23 cellular contexts compared by ENCODE assay signal in the genomic region with DNA sequence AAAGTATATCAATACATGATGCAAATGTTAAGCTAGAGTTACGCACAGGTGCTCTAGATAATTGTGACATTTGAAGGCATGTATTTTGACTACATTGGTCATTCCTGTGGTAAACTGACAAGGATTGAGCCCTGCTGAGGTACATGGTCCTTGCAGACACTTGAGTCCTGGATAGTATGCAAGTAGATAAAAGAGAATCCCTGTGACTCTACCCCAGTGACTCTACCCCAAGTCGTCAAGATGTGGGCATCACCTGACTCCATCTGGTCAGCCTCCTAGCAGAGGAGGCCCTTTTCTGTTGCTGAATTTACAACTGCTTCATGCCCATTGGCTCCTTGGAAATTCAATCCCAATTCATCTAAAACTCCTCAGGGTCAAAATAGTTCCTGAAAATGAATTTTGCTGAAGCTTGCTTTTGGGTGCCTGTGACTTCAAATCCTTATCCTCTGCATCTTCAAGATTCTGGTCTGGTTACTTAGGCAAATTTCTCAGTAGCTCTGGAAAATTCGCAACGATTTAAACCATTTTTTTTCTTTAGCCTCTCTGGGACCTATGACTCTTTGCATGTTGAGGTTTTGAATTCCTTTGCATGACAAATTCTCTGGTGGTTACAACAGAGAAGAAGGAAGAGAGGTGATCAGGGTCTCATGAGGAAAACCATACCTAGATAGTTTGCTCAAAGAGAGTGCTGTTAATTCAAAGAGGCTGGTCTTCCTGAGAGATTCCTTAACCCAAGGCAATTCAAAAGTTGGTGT.
A peak's percentile ranks its signal among the peaks of the same experiment; 100 is the strongest.
DNase-seq lines count a peak whose midpoint lies in the region; ATAC-seq and TF ChIP-seq lines count a peak whose summit lies in the region.
"Had no signal": no experiment of that assay in that cellular context is flagged by ENCODE, and none has a peak within 500 bp of the region (broad histone marks: within the 10 kb centered on the region; RNA-seq: fewer than 3 reads in every experiment).

No MANE protein-coding gene starts in this region.

- peaks cover 28% of the 10 kb centered on the region for H3K4me1 Mint-ChIP-seq in activated naive CD8-positive, alpha-beta T cell treated with anti-CD3 and anti-CD28 coated beads, Interleukin-2, amount 50 U/mL, for 24 hours
- peaks cover 24% of the 10 kb centered on the region for H3K4me1 Mint-ChIP-seq in mesothelial cell of epicardium

- peaks cover 12% of the 10 kb centered on the region for H3K9me3 Mint-ChIP-seq in activated naive CD8-positive, alpha-beta T cell treated with anti-CD3 and anti-CD28 coated beads, Interleukin-2, amount 50 U/mL, for 24 hours
- H3K9me3 Mint-ChIP-seq in mesothelial cell of epicardium, result peaks cover 11% of the 10 kb centered on the region

- no peaks in the 10 kb centered on the region for H3K27me3 Mint-ChIP-seq in activated naive CD8-positive, alpha-beta T cell treated with anti-CD3 and anti-CD28 coated beads, Interleukin-2, amount 50 U/mL, for 24 hours
- H3K27me3 Mint-ChIP-seq in mesothelial cell of epicardium (ENCODE audit: low read depth), result no peaks in the 10 kb centered on the region
- H3K27me3 Mint-ChIP-seq: CD4-positive, CD25-positive, alpha-beta regulatory T cell had no signal

- peak overlapping the region; percentile 7 for H3K27ac Mint-ChIP-seq in activated naive CD8-positive, alpha-beta T cell treated with anti-CD3 and anti-CD28 coated beads, Interleukin-2, amount 50 U/mL, for 24 hours
- H3K27ac Mint-ChIP-seq in mesothelial cell of epicardium, result peak overlapping the region; percentile 21
- H3K27ac Mint-ChIP-seq: CD4-positive, CD25-positive, alpha-beta regulatory T cell; IgD-negative memory B cell had no signal

- WGBS in aorta, 2 donors, result 73 to 79% methylated on average over 4 of the region's 4 CpGs

- CTCF ChIA-PET in HEK293T (lab: Yijun Ruan, JAX), result no interaction called here

- intact Hi-C loops in aorta (cut with DNase I), result no loop called here

- no peaks in the 10 kb centered on the region for H3K36me3 ChIP-seq in aorta (ENCODE audit: control insufficient read depth in 1 of 2, insufficient read depth in 2 of 2, low read length in 1 of 2)
- H3K36me3 ChIP-seq: BE2C had no signal

- DNase-seq in AG20443 (ENCODE audit: low spot score) (peak; percentile 51), GM04504 (ENCODE audit: low read depth) (peak; percentile 32), mesothelial cell of epicardium (ENCODE audit: low spot score in 2 of 2, unreplicated experiment in 2 of 2) (no peak), globus pallidus (ENCODE audit: low spot score) (no peak), HEK293T (ENCODE audit: extremely low spot score) (no peak), aorta (no peak)
- DNase-seq in activated naive CD8-positive, alpha-beta T cell treated with anti-CD3 and anti-CD28 coated beads, Interleukin-2, amount 50 U/mL, for 24 hours, result no peak
- DNase-seq in activated CD4-positive, alpha-beta T cell treated with anti-CD3 and anti-CD28 coated beads, Interleukin-2, amount 50 U/mL, for 4 hours, result no peak
- DNase-seq: ACHN; BE2C; CD4-positive, CD25-positive, alpha-beta regulatory T cell; DMS 273 treated with DMSO at 0.1 percent for 48 hours; DND-41; NCI-H1417; NCI-H1694 treated with DMSO at 0.1 percent for 48 hours; NCI-H2107; NCI-H748 treated with DMSO at 0.1 percent for 48 hours; PC-9; RPMI8226; SHP77 treated with DMSO at 0.1 percent for 48 hours; SK-N-SH had no signal

- no peaks in the 10 kb centered on the region for H3K9me3 ChIP-seq in aorta (ENCODE audit: control insufficient read depth, low read length)
- H3K9me3 ChIP-seq: BE2C, SK-N-SH had no signal

- H3K36me3 Mint-ChIP-seq in activated naive CD8-positive, alpha-beta T cell treated with anti-CD3 and anti-CD28 coated beads, Interleukin-2, amount 50 U/mL, for 24 hours (ENCODE audit: low read depth), result peaks cover 9% of the 10 kb centered on the region
- H3K36me3 Mint-ChIP-seq in mesothelial cell of epicardium, result peaks cover 3% of the 10 kb centered on the region
- H3K36me3 Mint-ChIP-seq: IgD-negative memory B cell had no signal

- H3K27me3 ChIP-seq in aorta (ENCODE audit: control insufficient read depth in 1 of 2, insufficient read depth in 2 of 2, low read length in 1 of 2), result no peaks in the 10 kb centered on the region
- H3K27me3 ChIP-seq: BE2C had no signal

- POLR2A ChIA-PET in HEK293T (lab: Yijun Ruan, JAX), result no interaction called here

- no peak for ATAC-seq in activated naive CD8-positive, alpha-beta T cell treated with anti-CD3 and anti-CD28 coated beads, Interleukin-2, amount 50 U/mL, for 24 hours
- no peak for ATAC-seq in aorta (ENCODE audit: low FRiP score)
- ATAC-seq: HCT116 had no signal

- no peak overlapping the region for H3K4me3 ChIP-seq in aorta (ENCODE audit: low read length in 2 of 2)
- H3K4me3 ChIP-seq: PC-9 had no signal

- H3K4me3 Mint-ChIP-seq in activated naive CD8-positive, alpha-beta T cell treated with anti-CD3 and anti-CD28 coated beads, Interleukin-2, amount 50 U/mL, for 24 hours, result no peak overlapping the region
- no peak overlapping the region for H3K4me3 Mint-ChIP-seq in mesothelial cell of epicardium
- H3K4me3 Mint-ChIP-seq: CD4-positive, CD25-positive, alpha-beta regulatory T cell; IgD-negative memory B cell had no signal

- H3K27ac ChIP-seq in aorta (ENCODE audit: low read depth in 1 of 2, low read length in 2 of 2), result no peak overlapping the region
- H3K27ac ChIP-seq: PC-9 had no signal

- peaks cover 3 to 10% of the 10 kb centered on the region in 2 donors for H3K4me1 ChIP-seq in aorta (ENCODE audit: control insufficient read depth in 1 of 2, insufficient read depth in 2 of 2, low read length in 2 of 2)
- H3K4me1 ChIP-seq: BE2C had no signal

- no peak for TF ChIP-seq CTCF in mesothelial cell of epicardium (IDR thresholded peaks at IDR 0.05; ENCODE audit: unreplicated experiment)

TF ChIP-seq in HEK293T, 16 proteins besides CTCF, POLR2A, EP300 and RAD21:
- TF ChIP-seq FOXM1 (IDR thresholded peaks at IDR 0.05; ENCODE audit: borderline replicate concordance), result no peak
- no peak for TF ChIP-seq L3MBTL2 (conservative IDR thresholded peaks at IDR 0.05)
- TF ChIP-seq SP1 (IDR thresholded peaks at IDR 0.05), result no peak
- TF ChIP-seq ELF4 (IDR thresholded peaks at IDR 0.05), result no peak
- no peak for TF ChIP-seq LEF1 (IDR thresholded peaks at IDR 0.05; ENCODE audit: borderline replicate concordance)
- no peak for TF ChIP-seq SUZ12 (IDR thresholded peaks at IDR 0.05)
- TF ChIP-seq TARDBP (IDR thresholded peaks at IDR 0.05), result no peak
- no peak for TF ChIP-seq FOXK2 (IDR thresholded peaks at IDR 0.05)
- no peak for TF ChIP-seq HDGF (IDR thresholded peaks at IDR 0.05; ENCODE audit: borderline replicate concordance)
- TF ChIP-seq FOXA1 (IDR thresholded peaks at IDR 0.05), result no peak
- no peak for TF ChIP-seq CTBP1 (IDR thresholded peaks at IDR 0.05; ENCODE audit: borderline replicate concordance)
- TF ChIP-seq BHLHE40 (IDR thresholded peaks at IDR 0.05; ENCODE audit: borderline replicate concordance), result no peak

Comparison
In these comparisons a context has a peak if more than half of its experiments do, and no peak if none do; other contexts are left out.
1. DNase-seq: peak in AG20443 (single experiment) and GM04504 (single experiment); none in activated naive CD8-positive, alpha-beta T cell treated with anti-CD3 and anti-CD28 coated beads, Interleukin-2, amount 50 U/mL, for 24 hours (single experiment), mesothelial cell of epicardium (0 of 2), globus pallidus (single experiment), activated CD4-positive, alpha-beta T cell treated with anti-CD3 and anti-CD28 coated beads, Interleukin-2, amount 50 U/mL, for 4 hours (0 of 2), HEK293T (single experiment) and aorta (0 of 2).